8 cellular contexts compared by ENCODE assay signal in the genomic region with DNA sequence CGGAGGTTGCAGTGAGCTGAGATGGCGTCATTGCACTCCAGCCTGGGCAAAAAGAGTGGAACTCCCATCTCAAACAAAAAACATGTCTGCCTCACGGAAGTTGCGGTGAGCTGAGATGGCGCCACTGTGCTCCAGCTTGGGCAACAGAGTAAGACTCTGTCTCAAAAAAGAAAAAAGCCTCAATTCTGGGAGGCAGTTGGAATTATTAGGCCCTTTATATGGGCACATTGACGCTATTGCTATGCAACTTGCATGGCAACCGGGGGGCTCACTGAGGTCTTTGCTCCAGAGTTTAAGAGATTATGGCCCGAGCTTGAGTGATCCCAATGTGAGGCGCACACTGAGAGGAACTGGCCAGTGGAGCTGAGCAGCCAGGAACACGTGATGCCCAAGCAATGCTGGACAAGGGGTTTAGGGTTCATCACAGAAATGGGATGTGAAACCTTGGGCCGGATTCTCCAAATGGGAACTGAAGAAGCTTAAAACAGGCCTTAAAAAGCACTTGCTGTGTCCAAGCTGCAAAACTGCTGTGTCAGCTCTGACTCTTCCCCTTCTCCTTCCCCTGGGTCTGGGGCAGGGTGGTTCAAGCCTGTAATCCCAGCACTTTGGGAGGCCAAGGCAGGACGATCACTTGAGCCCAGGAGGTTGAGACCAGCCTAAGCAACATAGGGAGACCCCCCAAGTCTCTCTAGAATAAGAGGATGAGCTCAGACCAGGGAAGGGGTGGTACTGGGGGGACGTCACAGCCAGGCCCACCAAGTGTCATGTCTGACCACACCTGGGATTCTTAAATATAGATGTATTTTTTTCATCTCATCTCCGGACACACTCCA. TPM values are rescaled to one million over a fixed set of nuclear protein-coding genes. Genes with fewer than 3 reads are reported as not detected.
DNase-seq lines count a peak whose midpoint lies in the region; ATAC-seq and TF ChIP-seq lines count a peak whose summit lies in the region.

No MANE protein-coding gene starts in this region.

- intact Hi-C loops in colonic mucosa (cut with DNase I) = loop anchor here (5.0 to 10.0 kb wide), 2 partner anchors 93 to 170 kb away; a partner anchor contains a TSS

- H3K9me3 ChIP-seq in colonic mucosa (no peaks in the 10 kb centered on the region), muscle layer of duodenum (ENCODE audit: control insufficient read depth in 1 of 2, low read length in 2 of 2) (no peaks in the 10 kb centered on the region)

- H3K9ac ChIP-seq in colonic mucosa (ENCODE audit: low read depth in 2 of 2, low read length in 2 of 2) = no peak overlapping the region

- in situ Hi-C loops in G401 (cut with HindIII; ENCODE audit: low sequenced_read_pairs) = no loop called here

- H3K4me1 ChIP-seq in colonic mucosa (no peaks in the 10 kb centered on the region), muscle layer of duodenum (ENCODE audit: control insufficient read depth in 1 of 2, insufficient read depth in 2 of 2, low read length in 2 of 2) (peaks cover 13 to 55% of the 10 kb centered on the region in 2 donors)

- H3K4me3 ChIP-seq in colonic mucosa (peak overlapping the region; percentile 89), muscle layer of duodenum (ENCODE audit: low read depth in 1 of 2, low read length in 2 of 2) (peak overlapping the region in 1 of 2 donors; percentile 95)

- DNase-seq in G401 (ENCODE audit: low spot score) (peak; percentile 50), NCI-H460 (ENCODE audit: extremely low read depth, low read depth) (peak; percentile 69), colonic mucosa (no peak), GF-D8 (lab: John Stamatoyannopoulos, UW) (no peak), GDM1 (lab: John Stamatoyannopoulos, UW) (no peak)

- TF ChIP-seq CTCF in colonic mucosa (IDR thresholded peaks at IDR 0.05) = no peak

- no peaks in the 10 kb centered on the region for H3K27me3 ChIP-seq in colonic mucosa
- H3K27me3 ChIP-seq in muscle layer of duodenum (ENCODE audit: low read depth, low read length) = no peaks in the 10 kb centered on the region

- H3K27ac ChIP-seq in colonic mucosa (peak overlapping the region; percentile 76), muscle layer of duodenum (ENCODE audit: low read length) (peak overlapping the region; percentile 12)

- ATAC-seq in HG03571 (IDR thresholded peaks at IDR 0.05; ENCODE audit: unreplicated experiment) (no peak), GM21576 (IDR thresholded peaks at IDR 0.05; ENCODE audit: unreplicated experiment) (no peak)

- H3K36me3 ChIP-seq in colonic mucosa (no peaks in the 10 kb centered on the region), muscle layer of duodenum (ENCODE audit: control insufficient read depth in 1 of 2, insufficient read depth in 2 of 2, low read length in 2 of 2) (peaks cover 16 to 50% of the 10 kb centered on the region in 2 donors)

RNA-seq across cellular contexts. Expression of a gene that starts 2.5 kb away (rescaled TPM):
- 4,146 and 4,408 TPM in 2 replicates for total RNA-seq in G401 (2014; rRNA removed; shearing (Covaris generic))
- total RNA-seq in NCI-H460 (2014; rRNA removed; shearing (Covaris generic)) = 10,502 and 11,625 TPM in 2 replicates
- 7,242 and 8,542 TPM in 2 replicates for polyA plus RNA-seq in NCI-H460 (2014; cell fraction: nucleus; rRNA removed)
- total RNA-seq in colonic mucosa = 1,000 to 10,000 TPM; 1,463 to 1,600 TPM

RNA-seq across cellular contexts. Expression of a gene that starts 12.9 kb away (rescaled TPM):
- total RNA-seq in G401 (2014; rRNA removed; shearing (Covaris generic)) = 160 and 177 TPM in 2 replicates
- total RNA-seq in NCI-H460 (2014; rRNA removed; shearing (Covaris generic)) = 93.6 and 95.9 TPM in 2 replicates
- 82.6 and 96.7 TPM in 2 replicates for polyA plus RNA-seq in NCI-H460 (2014; cell fraction: nucleus; rRNA removed)
- total RNA-seq in colonic mucosa = 100 to 1,000 TPM; 144 to 223 TPM

RNA-seq across cellular contexts. Expression of a gene that starts 25.5 kb away (rescaled TPM):
- 41.3 and 43.2 TPM in 2 replicates for total RNA-seq in G401 (2014; rRNA removed; shearing (Covaris generic))
- total RNA-seq in NCI-H460 (2014; rRNA removed; shearing (Covaris generic)) = 17.5 and 19.8 TPM in 2 replicates
- polyA plus RNA-seq in NCI-H460 (2014; cell fraction: nucleus; rRNA removed) = 24.3 and 38.6 TPM in 2 replicates
- 10 to 100 TPM; 48.8 to 54.7 TPM for total RNA-seq in colonic mucosa

RNA-seq across cellular contexts. Expression of a gene that starts 26.1 kb away (rescaled TPM):
- 426 and 535 TPM in 2 replicates for total RNA-seq in G401 (2014; rRNA removed; shearing (Covaris generic))
- 165 and 179 TPM in 2 replicates for total RNA-seq in NCI-H460 (2014; rRNA removed; shearing (Covaris generic))
- polyA plus RNA-seq in NCI-H460 (2014; cell fraction: nucleus; rRNA removed) = 288 and 321 TPM in 2 replicates
- total RNA-seq in colonic mucosa = 100 to 1,000 TPM in 1 of 2 donors, 10 to 100 TPM in 1; 54.1 to 151 TPM

RNA-seq across cellular contexts. Expression of a gene that starts 34.1 kb away (rescaled TPM):
- total RNA-seq in G401 (2014; rRNA removed; shearing (Covaris generic)) = 3.0 and 4.2 TPM in 2 replicates
- total RNA-seq in NCI-H460 (2014; rRNA removed; shearing (Covaris generic)) = 0.55 TPM in 1 of 2 replicates, not detected in the other
- polyA plus RNA-seq in NCI-H460 (2014; cell fraction: nucleus; rRNA removed) = not detected in 2 replicates
- 1 to 10 TPM in 1 of 2 donors, not detected in 1; 1.5 TPM for total RNA-seq in colonic mucosa

Comparison
In these comparisons a context has a peak if more than half of its experiments do, and no peak if none do; other contexts are left out.
1. DNase-seq: peak in G401 (single experiment) and NCI-H460 (single experiment); none in colonic mucosa (single experiment), GF-D8 (single experiment) and GDM1 (single experiment).